ENCODE assay signal across 22 cellular contexts in genomic region chrX:38575888-38576287, GRCh38.
"Had no signal": no experiment of that assay in that cellular context is flagged by ENCODE, and none has a peak within 500 bp of the region (broad histone marks: within the 10 kb centered on the region; RNA-seq: fewer than 3 reads in every experiment).

No MANE protein-coding gene starts in this region.

- ATAC-seq: naive thymus-derived CD8-positive, alpha-beta T cell; right lobe of liver; stimulated activated memory B cell treated with anti-CD40 and anti-IgM and Interleukin-4, amounts not matched to agents 10 μg/mL and 1 μg/mL and 100 μg/mL, for 72 hours; stimulated activated naive CD8-positive, alpha-beta T cell treated with anti-CD3 and anti-CD28 coated beads, Interleukin-15, amount 100 ng/mL, for 72 hours had no signal

- H3K4me3 ChIP-seq: left ventricle myocardium inferior, lung, right atrium auricular region, right lobe of liver, smooth muscle cell, tibial nerve, upper lobe of left lung, vagina had no signal

- H3K27me3 ChIP-seq: neutrophil, right atrium auricular region, right lobe of liver, tibial nerve, upper lobe of left lung, vagina had no signal

- H3K9me3 ChIP-seq: left ventricle myocardium inferior, neutrophil, right atrium auricular region, right lobe of liver, tibial nerve, upper lobe of left lung, vagina had no signal

- H3K4me1 ChIP-seq: left ventricle myocardium inferior, right atrium auricular region, right lobe of liver, tibial nerve, upper lobe of left lung, vagina had no signal

- H3K27ac ChIP-seq: left ventricle myocardium inferior, neutrophil, right atrium auricular region, right lobe of liver, tibial nerve, upper lobe of left lung, vagina had no signal

- H3K4me2 ChIP-seq: smooth muscle cell had no signal

- H3K36me3 ChIP-seq: left ventricle myocardium inferior, neutrophil, right atrium auricular region, right lobe of liver, tibial nerve, upper lobe of left lung, vagina had no signal

- DNase-seq: hippocampal formation; kidney; left ventricle myocardium inferior; mesendoderm; naive thymus-derived CD8-positive, alpha-beta T cell; occipital lobe; right lobe of liver; stimulated activated CD4-positive, alpha-beta T cell treated with anti-CD3 and anti-CD28 coated beads, Interleukin-1b, Interleukin-23, amount 100 ng/mL, for 48 hours; stimulated activated CD4-positive, alpha-beta T cell treated with anti-CD3 and anti-CD28 coated beads, Interleukin-2, amount 100 ng/mL, for 48 hours; stimulated activated CD4-positive, alpha-beta T cell treated with anti-CD3 and anti-CD28 coated beads, Interleukin-4, amount 100 ng/mL, for 4 hours; stimulated activated CD8-positive, alpha-beta memory T cell treated with anti-CD3 and anti-CD28 coated beads, Interleukin-4, amount 100 ng/mL, for 48 hours; stimulated activated naive CD4-positive, alpha-beta T cell treated with Interleukin-2 at 50 U/mL for 16 hours; stimulated activated naive CD8-positive, alpha-beta T cell treated with anti-CD3 and anti-CD28 coated beads, Interleukin-15, amount 100 ng/mL, for 72 hours; substantia nigra; upper lobe of left lung had no signal
